Comparison of ENCODE assay signal across 14 cellular contexts in genomic region chr1:119453021-119453420, GRCh38. TPM values are rescaled to one million over a fixed set of nuclear protein-coding genes. Genes with fewer than 3 reads are reported as not detected.
DNase-seq lines count a peak whose midpoint lies in the region; ATAC-seq and TF ChIP-seq lines count a peak whose summit lies in the region.
"Had no signal": no experiment of that assay in that cellular context is flagged by ENCODE, and none has a peak within 500 bp of the region (broad histone marks: within the 10 kb centered on the region; RNA-seq: fewer than 3 reads in every experiment).

No MANE protein-coding gene starts in this region.

- H3K9ac ChIP-seq in endodermal cell (ENCODE audit: extremely low read depth, low read length, poor library complexity, severe bottlenecking), result no peak overlapping the region

- 88 to 98% methylated on average over 3 of the region's 3 CpGs for WGBS in endodermal cell (ENCODE audit: insufficient coverage in 1 of 2, insufficient read length in 1 of 2), 2 experiments

- POLR2A ChIA-PET in CD8-positive, alpha-beta T cell (lab: Charles Lee), result no interaction called here

- no peak overlapping the region for H3K4me3 Mint-ChIP-seq in endodermal cell
- no peak overlapping the region for H3K4me3 Mint-ChIP-seq in CD8-positive, alpha-beta T cell
- H3K4me3 Mint-ChIP-seq: activated CD4-positive, alpha-beta T cell treated with anti-CD3 and anti-CD28 coated beads, Interleukin-2, amount 10 ng/mL, durations not matched to agents 24 days and 14 days had no signal

- no peaks in the 10 kb centered on the region for H3K36me3 ChIP-seq in endodermal cell (ENCODE audit: control insufficient read depth, insufficient read depth, low read length)
- H3K36me3 ChIP-seq in CD8-positive, alpha-beta T cell (ENCODE audit: insufficient read depth, low read length), result no peaks in the 10 kb centered on the region
- H3K36me3 ChIP-seq: ascending aorta had no signal

- peak; percentile 67 for ATAC-seq in stimulated activated naive CD8-positive, alpha-beta T cell treated with anti-CD3 and anti-CD28 coated beads, Interleukin-15, Interleukin-2, amounts not matched to agents 100 U/mL and 50 U/mL, for 24 hours
- no peak for ATAC-seq in HG03432 (IDR thresholded peaks at IDR 0.05; ENCODE audit: unreplicated experiment)
- ATAC-seq in CD8-positive, alpha-beta T cell, result no peak

- H3K4me1 Mint-ChIP-seq in endodermal cell, result no peaks in the 10 kb centered on the region
- H3K4me1 Mint-ChIP-seq in CD8-positive, alpha-beta T cell (ENCODE audit: low read depth), result no peaks in the 10 kb centered on the region
- H3K4me1 Mint-ChIP-seq: activated CD4-positive, alpha-beta T cell treated with anti-CD3 and anti-CD28 coated beads, Interleukin-2, amount 10 ng/mL, durations not matched to agents 24 days and 14 days had no signal

- no peaks in the 10 kb centered on the region for H3K27me3 ChIP-seq in endodermal cell (ENCODE audit: control insufficient read depth, insufficient read depth, low read length, poor library complexity, severe bottlenecking)
- no peaks in the 10 kb centered on the region for H3K27me3 ChIP-seq in CD8-positive, alpha-beta T cell (ENCODE audit: insufficient read depth, low read length)
- H3K27me3 ChIP-seq: ascending aorta had no signal

- no peak for TF ChIP-seq CTCF in endodermal cell (conservative IDR thresholded peaks at IDR 0.05)
- TF ChIP-seq CTCF in CD8-positive, alpha-beta T cell (IDR thresholded peaks at IDR 0.05), result no peak

- H3K4me3 ChIP-seq in endodermal cell (ENCODE audit: low read length), result no peak overlapping the region
- no peak overlapping the region for H3K4me3 ChIP-seq in CD8-positive, alpha-beta T cell (ENCODE audit: low read depth, low read length)
- H3K4me3 ChIP-seq: ascending aorta had no signal

- DNase-seq in activated T-cell treated with anti-CD3 and anti-CD28 coated beads for 48 hours (ENCODE audit: low read depth) (peak; percentile 26), activated T-cell treated with anti-CD3 and anti-CD28 coated beads for 4 hours (no peak), NCI-H2107 (lab: John Stamatoyannopoulos, UW) (peak; percentile 30), endodermal cell (peak; percentile 17), OCI-M2 (lab: John Stamatoyannopoulos, UW; ENCODE audit: unreplicated experiment) (no peak)
- DNase-seq in stimulated activated naive CD8-positive, alpha-beta T cell treated with anti-CD3 and anti-CD28 coated beads, Interleukin-15, Interleukin-2, amounts not matched to agents 100 U/mL and 50 U/mL, for 24 hours, result peak; percentile 20
- DNase-seq in CD8-positive, alpha-beta T cell, result no peak
- DNase-seq: activated CD4-positive, alpha-beta T cell treated with anti-CD3 and anti-CD28 coated beads, Interleukin-2, amount 10 ng/mL, durations not matched to agents 24 days and 14 days; mesendoderm; NCI-H1436; right cardiac atrium; SIG-M5 had no signal

- no peaks in the 10 kb centered on the region for H3K36me3 Mint-ChIP-seq in endodermal cell (ENCODE audit: low read depth)
- no peaks in the 10 kb centered on the region for H3K36me3 Mint-ChIP-seq in CD8-positive, alpha-beta T cell

- H3K27ac ChIP-seq in endodermal cell (ENCODE audit: low read depth, low read length), result no peak overlapping the region
- H3K27ac ChIP-seq in CD8-positive, alpha-beta T cell (ENCODE audit: low read depth, low read length), result no peak overlapping the region
- H3K27ac ChIP-seq: ascending aorta had no signal

- H3K4me1 ChIP-seq in endodermal cell (ENCODE audit: control insufficient read depth, insufficient read depth, low read length), result no peaks in the 10 kb centered on the region
- H3K4me1 ChIP-seq in CD8-positive, alpha-beta T cell (ENCODE audit: insufficient read depth, low read length), result no peaks in the 10 kb centered on the region
- H3K4me1 ChIP-seq: ascending aorta had no signal

- H3K27me3 Mint-ChIP-seq in endodermal cell (ENCODE audit: insufficient read depth), result no peaks in the 10 kb centered on the region
- H3K27me3 Mint-ChIP-seq in CD8-positive, alpha-beta T cell (ENCODE audit: low read depth), result no peaks in the 10 kb centered on the region

- no peaks in the 10 kb centered on the region for H3K9me3 ChIP-seq in endodermal cell (ENCODE audit: control insufficient read depth, low read length)
- no peaks in the 10 kb centered on the region for H3K9me3 ChIP-seq in CD8-positive, alpha-beta T cell (ENCODE audit: low read length)
- H3K9me3 ChIP-seq: ascending aorta had no signal

- intact Hi-C loops in CD8-positive, alpha-beta T cell (cut with DNase I, micrococcal nuclease), result no loop called here

- H3K27ac Mint-ChIP-seq in endodermal cell, result no peak overlapping the region
- no peak overlapping the region for H3K27ac Mint-ChIP-seq in CD8-positive, alpha-beta T cell
- H3K27ac Mint-ChIP-seq: activated CD4-positive, alpha-beta T cell treated with anti-CD3 and anti-CD28 coated beads, Interleukin-2, amount 10 ng/mL, durations not matched to agents 24 days and 14 days had no signal

- CTCF ChIA-PET in CD8-positive, alpha-beta T cell (lab: Charles Lee), result no interaction called here

- no peaks in the 10 kb centered on the region for H3K9me3 Mint-ChIP-seq in endodermal cell
- H3K9me3 Mint-ChIP-seq in CD8-positive, alpha-beta T cell, result no peaks in the 10 kb centered on the region
- H3K9me3 Mint-ChIP-seq: activated CD4-positive, alpha-beta T cell treated with anti-CD3 and anti-CD28 coated beads, Interleukin-2, amount 10 ng/mL, durations not matched to agents 24 days and 14 days had no signal

RNA-seq across cellular contexts. Expression of gene HSD3B2, which starts 38.1 kb away (rescaled TPM):
- total RNA-seq in endodermal cell, result not detected
- not detected for polyA plus RNA-seq in endodermal cell (2013, experiment 1 of 2)
- not detected for polyA plus RNA-seq in endodermal cell (2013, experiment 2 of 2)
- total RNA-seq in CD8-positive, alpha-beta T cell, result not detected
- total RNA-seq: activated CD4-positive, alpha-beta T cell treated with anti-CD3 and anti-CD28 coated beads, Interleukin-2, amount 10 ng/mL, durations not matched to agents 24 days and 14 days had no signal
- polyA plus RNA-seq: right cardiac atrium had no signal

RNA-seq across cellular contexts. Expression of gene HSD3B1, which starts 54.0 kb away (rescaled TPM):
- total RNA-seq in endodermal cell, result not detected
- polyA plus RNA-seq in endodermal cell (2013, experiment 1 of 2), result not detected
- not detected for polyA plus RNA-seq in endodermal cell (2013, experiment 2 of 2)
- total RNA-seq in CD8-positive, alpha-beta T cell, result not detected
- total RNA-seq: activated CD4-positive, alpha-beta T cell treated with anti-CD3 and anti-CD28 coated beads, Interleukin-2, amount 10 ng/mL, durations not matched to agents 24 days and 14 days; ascending aorta; right cardiac atrium had no signal
- polyA plus RNA-seq: right cardiac atrium had no signal

Comparison
In these comparisons a context has a peak if more than half of its experiments do, and no peak if none do; other contexts are left out.
1. DNase-seq: peak in activated T-cell treated with anti-CD3 and anti-CD28 coated beads for 48 hours (single experiment), NCI-H2107 (single experiment), endodermal cell (single experiment) and stimulated activated naive CD8-positive, alpha-beta T cell treated with anti-CD3 and anti-CD28 coated beads, Interleukin-15, Interleukin-2, amounts not matched to agents 100 U/mL and 50 U/mL, for 24 hours (single experiment); none in activated T-cell treated with anti-CD3 and anti-CD28 coated beads for 4 hours (single experiment), OCI-M2 (single experiment) and CD8-positive, alpha-beta T cell (0 of 7).